18 cellular contexts compared by ENCODE assay signal in the genomic region with DNA sequence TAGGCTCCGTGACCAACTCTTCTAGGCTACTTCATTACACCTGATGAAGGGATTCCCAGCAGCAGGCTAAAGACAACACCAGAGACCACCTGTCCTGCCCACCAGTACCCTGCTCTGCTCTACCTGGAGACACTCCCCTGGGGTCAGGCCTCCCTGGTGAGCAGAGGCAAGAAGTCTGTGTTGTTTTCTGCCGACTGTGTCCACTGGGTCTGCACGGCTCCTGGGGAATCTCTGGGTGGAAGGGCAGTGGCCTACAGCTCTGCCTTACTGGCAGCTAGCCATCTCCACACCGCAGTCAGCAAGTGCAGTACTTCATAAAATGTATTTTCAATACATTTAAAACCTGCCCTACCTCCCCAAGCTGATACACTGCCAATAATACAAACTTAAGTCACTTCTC.
"Had no signal": no experiment of that assay in that cellular context is flagged by ENCODE, and none has a peak within 500 bp of the region (broad histone marks: within the 10 kb centered on the region; RNA-seq: fewer than 3 reads in every experiment).

No MANE protein-coding gene starts in this region.

- H3K27me3 Mint-ChIP-seq: naive thymus-derived CD4-positive, alpha-beta T cell had no signal

- H3K4me3 ChIP-seq: coronary artery, hepatocyte had no signal

- H3K4me3 Mint-ChIP-seq: endodermal cell, nephron progenitor cell had no signal

- H3K27ac ChIP-seq: coronary artery, hepatocyte, parathyroid adenoma had no signal

- H2AFZ ChIP-seq: hepatocyte, parathyroid adenoma had no signal

- H3K4me2 ChIP-seq: hepatocyte had no signal

- H3K27me3 ChIP-seq: hepatocyte had no signal

- H3K4me1 ChIP-seq: parathyroid adenoma had no signal

- ATAC-seq: left cardiac atrium; naive thymus-derived CD4-positive, alpha-beta T cell had no signal

- H3K9me3 Mint-ChIP-seq: endodermal cell; naive thymus-derived CD4-positive, alpha-beta T cell; nephron progenitor cell had no signal

- DNase-seq: effector CD4-positive, alpha-beta T cell; endodermal cell; erythroblast; foreskin melanocyte; head of caudate nucleus; kidney; left cardiac atrium; mesendoderm; naive thymus-derived CD4-positive, alpha-beta T cell; nephron progenitor cell; small intestine; stimulated activated CD4-positive, alpha-beta T cell treated with anti-CD3 and anti-CD28 coated beads, Interleukin-12 subunit alpha, Interleukin-12 subunit beta, amount 100 ng/mL, for 4 hours; stimulated activated naive CD4-positive, alpha-beta T cell treated with Interleukin-2 at 50 U/mL for 16 hours; trophoblast cell had no signal

- H3K4me1 Mint-ChIP-seq: endodermal cell had no signal

- FAIRE-seq: endothelial cell of umbilical vein, kidney, small intestine had no signal

- H3K27ac Mint-ChIP-seq: endodermal cell, nephron progenitor cell had no signal
